20 cellular contexts compared by ENCODE assay signal in genomic region chr3:189108032-189108431, GRCh38.
DNase-seq lines count a peak whose midpoint lies in the region; ATAC-seq and TF ChIP-seq lines count a peak whose summit lies in the region.
"Had no signal": no experiment of that assay in that cellular context is flagged by ENCODE, and none has a peak within 500 bp of the region (broad histone marks: within the 10 kb centered on the region; RNA-seq: fewer than 3 reads in every experiment).

No MANE protein-coding gene starts in this region.

- no peak overlapping the region for H4K91ac ChIP-seq in trophoblast cell (ENCODE audit: low read depth, low read length)

- H3K14ac ChIP-seq in trophoblast cell (ENCODE audit: low read length), result no peak overlapping the region

- H3K27ac ChIP-seq in HEK293 (ENCODE audit: extremely low read depth, low read depth, low read length) (no peak overlapping the region), SK-N-MC (peak overlapping the region; percentile 44), trophoblast cell (ENCODE audit: low read depth, low read length) (peak overlapping the region; percentile 64), tibial artery (no peak overlapping the region)
- H3K27ac ChIP-seq: KMS-11, stomach had no signal

- no peak overlapping the region for H3K4me3 ChIP-seq in HEK293 (ENCODE audit: low read depth, low read length)
- H3K4me3 ChIP-seq in SK-N-MC, result peak overlapping the region; percentile 22
- no peak overlapping the region for H3K4me3 ChIP-seq in trophoblast cell (ENCODE audit: low read depth, low read length)
- H3K4me3 ChIP-seq in tibial artery, result no peak overlapping the region
- H3K4me3 ChIP-seq: stomach had no signal

- H2BK12ac ChIP-seq in trophoblast cell (ENCODE audit: low read length), result no peak overlapping the region

- no peak overlapping the region for H3K4ac ChIP-seq in trophoblast cell (ENCODE audit: low read depth, low read length)

- no peak overlapping the region for H3K23ac ChIP-seq in trophoblast cell (ENCODE audit: low read length)

- no peaks in the 10 kb centered on the region for H3K4me1 Mint-ChIP-seq in activated CD4-positive, alpha-beta T cell treated with anti-CD3 and anti-CD28 coated beads for 36 hours
- H3K4me1 Mint-ChIP-seq: activated naive CD4-positive, alpha-beta T cell treated with anti-CD3 and anti-CD28 coated beads, Interleukin-2, amount 10 ng/mL, durations not matched to agents 7 days and 5 days had no signal

- no peak overlapping the region for H2AFZ ChIP-seq in trophoblast cell (ENCODE audit: insufficient read depth, low read length, poor library complexity)

- H4K8ac ChIP-seq in trophoblast cell (ENCODE audit: low read depth, low read length), result no peak overlapping the region

- H3K4me1 ChIP-seq in HEK293 (ENCODE audit: control insufficient read depth, insufficient read depth, low read length) (no peaks in the 10 kb centered on the region), trophoblast cell (ENCODE audit: control insufficient read depth in 1 of 2, insufficient read depth in 2 of 2, low read length in 2 of 2) (peaks cover 4% of the 10 kb centered on the region in 2 experiments), tibial artery (peaks cover 0 to 19% (median 2%) of the 10 kb centered on the region in 4 donors)
- H3K4me1 ChIP-seq: stomach had no signal

- peaks cover 4% of the 10 kb centered on the region for H3K79me1 ChIP-seq in trophoblast cell (ENCODE audit: low read length)

- no peaks in the 10 kb centered on the region for H3K9me3 Mint-ChIP-seq in activated CD4-positive, alpha-beta T cell treated with anti-CD3 and anti-CD28 coated beads for 36 hours (ENCODE audit: low read depth)
- H3K9me3 Mint-ChIP-seq: activated naive CD4-positive, alpha-beta T cell treated with anti-CD3 and anti-CD28 coated beads, Interleukin-2, amount 10 ng/mL, durations not matched to agents 7 days and 5 days; activated T-cell treated with anti-CD3 and anti-CD28 coated beads, Interleukin-2, amount 50 U/mL, for 4 hours; CD4-positive, alpha-beta T cell; dendritic cell treated with granulocyte-macrophage colony-stimulating factor and Interleukin-4, amounts not matched to agents 40 ng/mL and 50 ng/mL, for 4 days had no signal

- H2AK5ac ChIP-seq in trophoblast cell (ENCODE audit: low read length), result no peak overlapping the region

- H2BK5ac ChIP-seq in trophoblast cell (ENCODE audit: low read depth, low read length, poor library complexity), result no peak overlapping the region

- no peak overlapping the region for H2BK120ac ChIP-seq in trophoblast cell (ENCODE audit: insufficient read depth, low read length, poor library complexity)

- H3K36me3 Mint-ChIP-seq in activated CD4-positive, alpha-beta T cell treated with anti-CD3 and anti-CD28 coated beads for 36 hours (ENCODE audit: low read depth), result no peaks in the 10 kb centered on the region
- H3K36me3 Mint-ChIP-seq: activated naive CD4-positive, alpha-beta T cell treated with anti-CD3 and anti-CD28 coated beads, Interleukin-2, amount 10 ng/mL, durations not matched to agents 7 days and 5 days had no signal

- H3K4me2 ChIP-seq in trophoblast cell (ENCODE audit: low read length), result no peak overlapping the region
- H3K4me2 ChIP-seq: KMS-11 had no signal

- no peak overlapping the region for H4K12ac ChIP-seq in trophoblast cell (ENCODE audit: low read depth, low read length)

- no peak overlapping the region for H3K27ac Mint-ChIP-seq in activated CD4-positive, alpha-beta T cell treated with anti-CD3 and anti-CD28 coated beads for 36 hours
- H3K27ac Mint-ChIP-seq: activated naive CD4-positive, alpha-beta T cell treated with anti-CD3 and anti-CD28 coated beads, Interleukin-2, amount 10 ng/mL, durations not matched to agents 7 days and 5 days; CD4-positive, alpha-beta T cell; dendritic cell treated with granulocyte-macrophage colony-stimulating factor and Interleukin-4, amounts not matched to agents 40 ng/mL and 50 ng/mL, for 4 days had no signal

- H3K36me3 ChIP-seq in HEK293 (ENCODE audit: control insufficient read depth in 2 of 2, insufficient read depth in 1 of 2, low read length in 2 of 2), result no peaks in the 10 kb centered on the region
- H3K36me3 ChIP-seq in SK-N-MC (ENCODE audit: insufficient read depth, low read length), result no peaks in the 10 kb centered on the region
- H3K36me3 ChIP-seq in trophoblast cell (ENCODE audit: control insufficient read depth in 1 of 2, insufficient read depth in 2 of 2, low read length in 2 of 2), result no peaks in the 10 kb centered on the region
- no peaks in the 10 kb centered on the region for H3K36me3 ChIP-seq in tibial artery
- H3K36me3 ChIP-seq: stomach had no signal

- DNase-seq in AG20443 (ENCODE audit: low spot score), result peak; percentile 18
- no peak for DNase-seq in SK-N-MC (ENCODE audit: low read depth, low spot score)
- no peak for DNase-seq in trophoblast cell
- DNase-seq in activated CD4-positive, alpha-beta T cell treated with anti-CD3 and anti-CD28 coated beads for 36 hours, result no peak
- DNase-seq in tibial artery, result no peak
- DNase-seq in LoVo (ENCODE audit: low spot score), result no peak
- DNase-seq: activated naive CD4-positive, alpha-beta T cell treated with anti-CD3 and anti-CD28 coated beads, Interleukin-2, amount 10 ng/mL, durations not matched to agents 7 days and 5 days; activated T-cell treated with anti-CD3 and anti-CD28 coated beads, Interleukin-2, amount 50 U/mL, for 4 hours; CD4-positive, alpha-beta T cell; DMS79; kidney glomerular epithelial cell; mammary epithelial cell; NCI-H2107; right cardiac atrium; stomach had no signal

- H3K9ac ChIP-seq in SK-N-MC (ENCODE audit: insufficient read length) (peak overlapping the region; percentile 30), trophoblast cell (ENCODE audit: low read length) (no peak overlapping the region)
- H3K9ac ChIP-seq: KMS-11 had no signal

- H3K9me3 ChIP-seq in HEK293 (ENCODE audit: control insufficient read depth, insufficient read depth, low read depth, low read length) (no peaks in the 10 kb centered on the region), SK-N-MC (ENCODE audit: low read depth, low read length) (no peaks in the 10 kb centered on the region), trophoblast cell (ENCODE audit: insufficient read depth, low read depth, low read length) (no peaks in the 10 kb centered on the region), tibial artery (no peaks in the 10 kb centered on the region)

- no peaks in the 10 kb centered on the region for H3K79me2 ChIP-seq in trophoblast cell (ENCODE audit: control insufficient read depth, insufficient read depth, low read length, poor library complexity)

- H3K27me3 Mint-ChIP-seq in activated CD4-positive, alpha-beta T cell treated with anti-CD3 and anti-CD28 coated beads for 36 hours, result peaks cover 3% of the 10 kb centered on the region
- H3K27me3 Mint-ChIP-seq: CD4-positive, alpha-beta T cell had no signal

- no CpG with 5 or more reads among the region's 2 CpGs for WGBS in trophoblast cell (ENCODE audit: extremely low coverage, insufficient coverage, insufficient read length)

- no peak overlapping the region for H3K4me3 Mint-ChIP-seq in activated CD4-positive, alpha-beta T cell treated with anti-CD3 and anti-CD28 coated beads for 36 hours
- H3K4me3 Mint-ChIP-seq: activated naive CD4-positive, alpha-beta T cell treated with anti-CD3 and anti-CD28 coated beads, Interleukin-2, amount 10 ng/mL, durations not matched to agents 7 days and 5 days; activated T-cell treated with anti-CD3 and anti-CD28 coated beads, Interleukin-2, amount 50 U/mL, for 4 hours; CD4-positive, alpha-beta T cell; dendritic cell treated with granulocyte-macrophage colony-stimulating factor and Interleukin-4, amounts not matched to agents 40 ng/mL and 50 ng/mL, for 4 days had no signal

- H3K18ac ChIP-seq in trophoblast cell (ENCODE audit: low read length), result no peak overlapping the region

- no peaks in the 10 kb centered on the region for H3K27me3 ChIP-seq in trophoblast cell (ENCODE audit: insufficient read depth, low read length)
- no peaks in the 10 kb centered on the region for H3K27me3 ChIP-seq in tibial artery
- H3K27me3 ChIP-seq: stomach had no signal

- TF ChIP-seq CTCF in HEK293 (tag by site-specific recombination; IDR thresholded peaks at IDR 0.05), result no peak
- no peak for TF ChIP-seq CTCF in tibial artery (IDR thresholded peaks at IDR 0.05)

- intact Hi-C loops in activated CD4-positive, alpha-beta T cell treated with anti-CD3 and anti-CD28 coated beads for 36 hours (cut with DNase I, micrococcal nuclease), result no loop called here
- intact Hi-C loops in tibial artery (cut with DNase I; ENCODE audit: low total_unique reads), result no loop called here

- POLR2A ChIA-PET in HEK293 (lab: Yijun Ruan, JAX), result no interaction called here
- POLR2A ChIA-PET in activated CD4-positive, alpha-beta T cell treated with anti-CD3 and anti-CD28 coated beads for 36 hours (lab: Charles Lee), result no interaction called here

- no peak for ATAC-seq in activated CD4-positive, alpha-beta T cell treated with anti-CD3 and anti-CD28 coated beads for 36 hours
- ATAC-seq: activated CD4-positive, CD25-positive, alpha-beta regulatory T cell treated with anti-CD3 and anti-CD28 coated beads, Interleukin-2, amount 50 U/mL, for 24 hours; activated T-cell treated with anti-CD3 and anti-CD28 coated beads, Interleukin-2, amount 50 U/mL, for 4 hours; HCT116; right cardiac atrium had no signal

- CTCF ChIA-PET in HEK293 (lab: Yijun Ruan, JAX), result interaction anchor here (0.5 to 0.6 kb wide), 2 partner anchors 40 to 1378 kb away, joined by 3 read pairs; no protein-coding TSS in a partner anchor
- CTCF ChIA-PET in activated CD4-positive, alpha-beta T cell treated with anti-CD3 and anti-CD28 coated beads for 36 hours (lab: Charles Lee), result interaction anchor here (1.1 kb wide), 1 partner anchor 26 kb away, joined by 3 read pairs; no protein-coding TSS in a partner anchor

TF ChIP-seq in HEK293, 187 proteins besides CTCF, POLR2A, EP300 and RAD21:
- TF ChIP-seq ZBTB17 (tag by site-specific recombination; IDR thresholded peaks at IDR 0.05) (peak; percentile 69), ZNF792 (tag by site-specific recombination; IDR thresholded peaks at IDR 0.05) (no peak), ZNF274 (IDR thresholded peaks at IDR 0.05; ENCODE audit: low read length) (no peak), ZNF274 (tag by site-specific recombination; IDR thresholded peaks at IDR 0.05; ENCODE audit: borderline replicate concordance) (no peak), ZNF555 (tag by site-specific recombination; conservative IDR thresholded peaks at IDR 0.05) (no peak)
TF ChIP-seq in HEK293: peak in this region for 1.

Comparison
In these comparisons a context has a peak if more than half of its experiments do, and no peak if none do; other contexts are left out.
1. H3K27ac ChIP-seq: peak in SK-N-MC (single experiment) and trophoblast cell (single experiment); none in HEK293 (single experiment) and tibial artery (0 of 2).